Comparison of ENCODE assay signal across 1 cellular context in the genomic region with DNA sequence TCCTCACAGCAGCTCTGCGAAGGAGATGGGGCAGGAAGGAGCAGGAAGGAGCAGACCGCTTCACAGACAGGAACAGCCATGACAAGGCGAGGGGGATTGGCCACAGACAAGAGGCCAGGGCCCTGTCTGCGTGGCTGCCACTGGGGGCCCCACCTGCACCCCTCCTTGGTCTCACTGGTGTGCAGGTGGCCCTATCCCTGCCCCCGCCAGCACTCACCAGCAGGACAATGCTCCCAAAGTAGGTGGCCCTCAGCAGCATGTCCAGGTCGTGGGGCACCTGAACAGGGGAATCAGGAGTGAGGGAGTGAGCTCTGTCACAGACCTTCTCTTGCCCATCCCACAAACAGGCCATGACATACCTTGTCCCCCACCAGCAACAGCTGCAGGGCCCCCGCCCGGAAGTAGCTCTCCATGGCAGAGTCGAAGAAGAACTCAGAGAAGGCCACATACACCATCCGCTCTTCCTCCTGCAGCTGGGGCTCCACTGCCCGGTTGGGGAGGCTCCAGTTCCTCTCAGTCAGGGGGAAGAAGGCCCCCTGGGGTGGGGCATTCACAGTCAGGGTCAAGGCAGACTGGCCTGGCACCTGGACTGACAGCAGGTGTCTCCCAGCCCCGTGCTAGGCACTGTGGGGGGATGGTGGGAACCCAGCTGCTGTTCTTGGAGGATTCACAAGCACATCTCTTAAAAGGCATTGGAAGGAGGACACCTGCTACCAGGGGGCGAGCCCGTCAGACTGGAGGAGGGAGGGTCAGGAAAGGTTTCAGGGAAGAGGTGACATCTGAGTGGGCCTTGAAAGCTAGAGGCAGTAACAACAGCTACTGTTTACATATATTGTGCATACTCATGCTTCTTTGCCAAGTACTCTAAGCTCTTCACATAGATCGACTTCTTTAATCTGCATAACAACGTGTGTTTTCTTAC.
TF ChIP-seq lines count a peak whose summit lies in the region.

No MANE protein-coding gene starts in this region.

TF ChIP-seq in A549, 52 proteins besides CTCF, POLR2A, EP300 and RAD21:
- TF ChIP-seq JUN (IDR thresholded peaks at IDR 0.05), result 0 out of 5 replicates have a peak, but pooled peaks of 1 of the 2 experiments have one; percentile 4
- no peak for TF ChIP-seq EHF (CRISPR knock-in tag; IDR thresholded peaks at IDR 0.05)
TF ChIP-seq in A549: peak in this region for 1.
